ENCODE assay signal across 8 cellular contexts in the genomic region with DNA sequence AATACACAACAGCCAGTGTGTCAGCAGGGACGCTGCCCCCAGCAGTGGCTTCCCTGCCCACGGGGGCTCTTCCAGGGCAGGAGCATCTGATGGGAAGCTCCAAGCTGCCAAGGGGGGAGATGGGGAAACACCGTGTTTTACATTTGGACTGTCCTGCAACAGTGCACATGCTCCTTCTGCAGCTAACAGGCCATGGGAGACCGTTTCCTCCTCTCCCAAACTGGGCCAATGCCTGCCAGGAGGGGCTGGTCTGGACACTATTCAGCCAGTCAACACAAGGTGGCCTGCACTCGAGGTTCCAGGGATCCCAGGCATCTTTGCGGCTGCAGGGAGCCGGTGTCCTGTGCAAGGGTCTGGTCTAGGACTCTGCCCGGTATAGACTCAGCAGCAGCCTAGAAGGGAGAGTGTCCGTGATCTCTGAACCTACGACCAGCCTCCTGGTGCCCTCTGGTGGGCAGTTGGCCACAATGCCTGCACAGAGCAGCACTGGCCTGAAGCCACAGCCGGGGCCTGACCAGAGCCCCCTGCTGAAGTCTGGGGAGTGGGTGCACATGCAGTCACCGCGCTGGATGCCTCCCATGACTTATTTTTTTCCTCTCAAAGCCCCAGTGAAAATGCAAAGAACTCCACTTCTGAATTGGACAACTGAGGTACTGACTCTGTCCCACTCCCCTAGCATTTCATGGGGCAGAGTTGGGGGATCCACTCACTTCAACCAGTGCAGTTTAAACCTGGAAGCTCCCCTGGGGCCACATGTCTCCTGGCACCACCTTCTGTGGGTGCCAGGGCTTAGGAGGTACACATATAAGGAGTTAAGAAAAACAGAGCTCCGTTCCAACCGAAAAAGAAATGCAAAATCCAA. TPM values are rescaled to one million over a fixed set of nuclear protein-coding genes. Genes with fewer than 3 reads are reported as not detected.
DNase-seq lines count a peak whose midpoint lies in the region; ATAC-seq, FAIRE-seq and TF ChIP-seq lines count a peak whose summit lies in the region.

No MANE protein-coding gene starts in this region.

- peak; percentile 74 for TF ChIP-seq RAD21 in A549 (conservative IDR thresholded peaks at IDR 0.05 in 1 of 2, IDR thresholded peaks at IDR 0.05 in 1 of 2)

- peak; percentile 63 for TF ChIP-seq CTCF in A549 (IDR thresholded peaks at IDR 0.05)
- peak; percentile 80 for TF ChIP-seq CTCF in GM12874 (IDR thresholded peaks at IDR 0.05; ENCODE audit: insufficient read depth, low read depth, low read length)

- H3K27ac Mint-ChIP-seq in stimulated activated effector memory CD8-positive, alpha-beta T cell treated with anti-CD3 and anti-CD28 coated beads, Interleukin-12 subunit alpha, Interleukin-12 subunit beta, amount 100 ng/mL, for 72 hours, result no peak overlapping the region

- H3K36me3 Mint-ChIP-seq in stimulated activated effector memory CD8-positive, alpha-beta T cell treated with anti-CD3 and anti-CD28 coated beads, Interleukin-12 subunit alpha, Interleukin-12 subunit beta, amount 100 ng/mL, for 72 hours, result peaks cover 63% of the 10 kb centered on the region

- H3K27ac ChIP-seq in A549, result peak overlapping the region in 1 of 2 experiments; percentile 69; a peak in 2 of 6 replicates

- H3K9me3 ChIP-seq in A549, result no peaks in the 10 kb centered on the region

- no peak for TF ChIP-seq EP300 in A549 (IDR thresholded peaks at IDR 0.05)

- no peak overlapping the region for H3K4me3 Mint-ChIP-seq in stimulated activated effector memory CD8-positive, alpha-beta T cell treated with anti-CD3 and anti-CD28 coated beads, Interleukin-12 subunit alpha, Interleukin-12 subunit beta, amount 100 ng/mL, for 72 hours

- WGBS in A549 (ENCODE audit: missing lambda C conversion rate), result 45% methylated on average over 10 of the region's 15 CpGs

- DNase-seq in A549 (ENCODE audit: low read depth in 1 of 2, low spot score in 1 of 2) (peak; percentile 62 to 70), NCI-H1105 (lab: John Stamatoyannopoulos, UW) (peak; percentile 15), medulla oblongata (ENCODE audit: extremely low spot score) (peak; percentile 72), DMS153 (lab: John Stamatoyannopoulos, UW) (no peak)
- DNase-seq in activated CD4-positive, alpha-beta T cell treated with anti-CD3 and anti-CD28 coated beads for 1 hour, result peak; percentile 22
- DNase-seq in effector CD8-positive, alpha-beta T cell (lab: John Stamatoyannopoulos, UW), result peak; percentile 15
- peak; percentile 10 to 64 for DNase-seq in stimulated activated effector memory CD8-positive, alpha-beta T cell treated with anti-CD3 and anti-CD28 coated beads, Interleukin-12 subunit alpha, Interleukin-12 subunit beta, amount 100 ng/mL, for 72 hours (ENCODE audit: low spot score in 2 of 2)

- POLR2A ChIA-PET in A549 (lab: Yijun Ruan, JAX), result no interaction called here

- TF ChIP-seq POLR2A in A549 (IDR thresholded peaks at IDR 0.05; ENCODE audit: low read length), result no peak

- H3K4me3 ChIP-seq in A549, result no peak overlapping the region

- ATAC-seq in A549, result peak; percentile 83 to 91
- ATAC-seq in stimulated activated effector memory CD8-positive, alpha-beta T cell treated with anti-CD3 and anti-CD28 coated beads, Interleukin-12 subunit alpha, Interleukin-12 subunit beta, amount 100 ng/mL, for 72 hours, result peak; percentile 77

- no peak for FAIRE-seq in A549 (lab: Jason Lieb, UNC)

- H3K4me1 ChIP-seq in A549, result no peaks in the 10 kb centered on the region

- H3K4me2 ChIP-seq in A549, result no peak overlapping the region

- no peaks in the 10 kb centered on the region for H3K9me3 Mint-ChIP-seq in stimulated activated effector memory CD8-positive, alpha-beta T cell treated with anti-CD3 and anti-CD28 coated beads, Interleukin-12 subunit alpha, Interleukin-12 subunit beta, amount 100 ng/mL, for 72 hours

- H3K4me1 Mint-ChIP-seq in stimulated activated effector memory CD8-positive, alpha-beta T cell treated with anti-CD3 and anti-CD28 coated beads, Interleukin-12 subunit alpha, Interleukin-12 subunit beta, amount 100 ng/mL, for 72 hours, result peaks cover 11% of the 10 kb centered on the region

- CTCF ChIA-PET in A549 (lab: Yijun Ruan, JAX), result interaction anchor here (0.7 to 9.9 kb wide), 25 partner anchors 9 to 347 kb away, joined by 3 to 107 read pairs (median 4); a partner anchor contains a TSS

TF ChIP-seq in A549, 52 proteins besides CTCF, POLR2A, EP300 and RAD21:
- TF ChIP-seq SMC3 (IDR thresholded peaks at IDR 0.05) (peak; percentile 72), HOXB13 (CRISPR knock-in tag; IDR thresholded peaks at IDR 0.05; ENCODE audit: low read depth) (no peak)

RNA-seq across cellular contexts. Expression of a gene that starts 33.3 kb away (rescaled TPM):
- polyA plus RNA-seq in A549 (2011; rRNA removed), result 58.3 and 60.9 TPM in 2 replicates
- 70.9 and 80.5 TPM in 2 replicates for polyA plus RNA-seq in A549 (2012; cell fraction: cytosol; rRNA removed)
- 167 and 206 TPM in 2 replicates for polyA plus RNA-seq in A549 (2012; cell fraction: nucleus; rRNA removed)
- 82.5 to 90.0 TPM (median 84.7 TPM) in 3 replicates for polyA plus RNA-seq in A549 (2017; fragmentation: RNase III; extraction: RNeasy Plus Mini Kit Qiagen cat#74134 plus additional on column Dnase treatment)
- 52.3 and 73.8 TPM in 2 replicates for polyA minus RNA-seq in A549 (2011; rRNA and poly(A)+ RNA removed)

RNA-seq across cellular contexts. Expression of a gene that starts 34.1 kb away (rescaled TPM):
- not detected in 2 replicates for polyA plus RNA-seq in A549 (2011; rRNA removed)
- polyA plus RNA-seq in A549 (2012; cell fraction: cytosol; rRNA removed), result not detected in 2 replicates
- polyA plus RNA-seq in A549 (2012; cell fraction: nucleus; rRNA removed), result not detected in 2 replicates
- not detected in 3 replicates for polyA plus RNA-seq in A549 (2017; fragmentation: RNase III; extraction: RNeasy Plus Mini Kit Qiagen cat#74134 plus additional on column Dnase treatment)
- polyA minus RNA-seq in A549 (2011; rRNA and poly(A)+ RNA removed), result not detected in 2 replicates
